In genomic region chr19:18198374-18198773, GRCh38 we compare ENCODE assay signal across 23 cellular contexts. TPM values are rescaled to one million over a fixed set of nuclear protein-coding genes. Genes with fewer than 3 reads are reported as not detected.
"Had no signal": no experiment of that assay in that cellular context is flagged by ENCODE, and none has a peak within 500 bp of the region (broad histone marks: within the 10 kb centered on the region; RNA-seq: fewer than 3 reads in every experiment).

No MANE protein-coding gene starts in this region.

- H3K27me3 ChIP-seq: esophagus muscularis mucosa, foreskin keratinocyte, heart right ventricle, sigmoid colon, stomach, thyroid gland, upper lobe of left lung, vagina had no signal

- H3K27ac ChIP-seq: foreskin keratinocyte, heart right ventricle, sigmoid colon, thyroid gland, upper lobe of left lung, vagina had no signal

- H3K4me3 ChIP-seq: esophagus muscularis mucosa, heart right ventricle, sigmoid colon, stomach, thyroid gland, upper lobe of left lung, vagina had no signal

- H3K9me3 ChIP-seq: esophagus muscularis mucosa, heart right ventricle, sigmoid colon, stomach, thyroid gland, upper lobe of left lung, vagina had no signal

- H3K9me3 Mint-ChIP-seq: naive thymus-derived CD8-positive, alpha-beta T cell; stimulated activated naive B cell treated with anti-CD40 and anti-IgM and Interleukin-4, amounts not matched to agents 10 μg/mL and 1 μg/mL and 100 μg/mL, for 72 hours; T-helper 2 cell treated with Interferon-gamma antibody and Interleukin-4, amounts not matched to agents 5 μg/mL and 100 μg/mL, for 36 hours had no signal

- H3K27me3 Mint-ChIP-seq: naive thymus-derived CD8-positive, alpha-beta T cell; stimulated activated naive B cell treated with anti-CD40 and anti-IgM and Interleukin-4, amounts not matched to agents 10 μg/mL and 1 μg/mL and 100 μg/mL, for 72 hours had no signal

- H3K27ac Mint-ChIP-seq: stimulated activated naive B cell treated with anti-CD40 and anti-IgM and Interleukin-4, amounts not matched to agents 10 μg/mL and 1 μg/mL and 100 μg/mL, for 72 hours; T-helper 2 cell treated with Interferon-gamma antibody and Interleukin-4, amounts not matched to agents 5 μg/mL and 100 μg/mL, for 36 hours had no signal

- H3K4me3 Mint-ChIP-seq: naive thymus-derived CD8-positive, alpha-beta T cell; stimulated activated naive B cell treated with anti-CD40 and anti-IgM and Interleukin-4, amounts not matched to agents 10 μg/mL and 1 μg/mL and 100 μg/mL, for 72 hours; T-helper 2 cell treated with Interferon-gamma antibody and Interleukin-4, amounts not matched to agents 5 μg/mL and 100 μg/mL, for 36 hours had no signal

- DNase-seq: activated CD4-positive, alpha-beta T cell treated with anti-CD3 and anti-CD28 coated beads for 4 hours; activated CD4-positive, alpha-beta T cell treated with anti-CD3 and anti-CD28 coated beads, Interleukin-2, amount 50 U/mL, for 4 hours; activated effector memory CD4-positive, alpha-beta T cell treated with anti-CD3 and anti-CD28 coated beads, Interleukin-2, amount 50 U/mL, for 16 hours; activated naive CD4-positive, alpha-beta T cell treated with anti-CD3 and anti-CD28 coated beads, Interleukin-2, amount 50 U/mL, for 16 hours; amniotic stem cell; dermis blood vessel endothelial cell; effector CD4-positive, alpha-beta T cell; foreskin keratinocyte; heart right ventricle; midbrain; naive thymus-derived CD8-positive, alpha-beta T cell; retina; sigmoid colon; small intestine; stimulated activated CD4-positive, alpha-beta T cell treated with anti-CD3 and anti-CD28 coated beads, Interleukin-4, amount 100 ng/mL, for 24 hours; stimulated activated naive B cell treated with anti-CD40 and anti-IgM and Interleukin-4, amounts not matched to agents 10 μg/mL and 1 μg/mL and 100 μg/mL, for 72 hours; stomach; thyroid gland; upper lobe of left lung had no signal

- ATAC-seq: foreskin keratinocyte; heart right ventricle; naive thymus-derived CD8-positive, alpha-beta T cell; stimulated activated naive B cell treated with anti-CD40 and anti-IgM and Interleukin-4, amounts not matched to agents 10 μg/mL and 1 μg/mL and 100 μg/mL, for 72 hours had no signal

RNA-seq across cellular contexts. Expression of gene IFI30, which starts 24.8 kb away (rescaled TPM):
- total RNA-seq: osteocyte had no signal

RNA-seq across cellular contexts. Expression of gene PDE4C, which starts 27.9 kb away (rescaled TPM):
- total RNA-seq: foreskin keratinocyte; naive thymus-derived CD8-positive, alpha-beta T cell had no signal
- polyA plus RNA-seq: foreskin keratinocyte; naive thymus-derived CD8-positive, alpha-beta T cell had no signal
